ENCODE assay signal across 17 cellular contexts in genomic region chr13:22948421-22948820, GRCh38.
A peak's percentile ranks its signal among the peaks of the same experiment; 100 is the strongest.
DNase-seq lines count a peak whose midpoint lies in the region; ATAC-seq and TF ChIP-seq lines count a peak whose summit lies in the region.
"Had no signal": no experiment of that assay in that cellular context is flagged by ENCODE, and none has a peak within 500 bp of the region (broad histone marks: within the 10 kb centered on the region; RNA-seq: fewer than 3 reads in every experiment).

No MANE protein-coding gene starts in this region.

- H3K27me3 ChIP-seq in esophagus muscularis mucosa (peaks cover 0 to 40% (median 0%) of the 10 kb centered on the region in 4 donors), mesendoderm (ENCODE audit: insufficient read depth, low read length, poor library complexity) (no peaks in the 10 kb centered on the region), upper lobe of right lung (no peaks in the 10 kb centered on the region), mesenchymal stem cell (ENCODE audit: control insufficient read depth in 1 of 2, insufficient read depth in 1 of 2, low read length in 2 of 2) (peaks cover 0 to 12% of the 10 kb centered on the region in 2 experiments)

- H2BK120ac ChIP-seq in mesendoderm (ENCODE audit: low read depth, low read length) (no peak overlapping the region), mesenchymal stem cell (ENCODE audit: low read depth, low read length) (no peak overlapping the region)

- 86% methylated on average over 13 of the region's 13 CpGs for WGBS in esophagus muscularis mucosa
- WGBS in mesendoderm (ENCODE audit: extremely low coverage, insufficient coverage, low lambda C conversion rate), result no CpG with 5 or more reads among the region's 13 CpGs
- 92% methylated on average over 11 of the region's 13 CpGs for WGBS in mesenchymal stem cell

- no peaks in the 10 kb centered on the region for H3K27me3 Mint-ChIP-seq in osteocyte (ENCODE audit: unreplicated experiment)

- H3K4me3 ChIP-seq in esophagus muscularis mucosa, result no peak overlapping the region
- no peak overlapping the region for H3K4me3 ChIP-seq in mesendoderm (ENCODE audit: low read length)
- no peak overlapping the region for H3K4me3 ChIP-seq in upper lobe of right lung
- no peak overlapping the region for H3K4me3 ChIP-seq in mesenchymal stem cell (ENCODE audit: insufficient read depth in 1 of 2, low read depth in 1 of 2, low read length in 2 of 2)
- H3K4me3 ChIP-seq: GM23248 had no signal

- no peak overlapping the region for H3K4me2 ChIP-seq in mesendoderm (ENCODE audit: low read length)
- no peak overlapping the region for H3K4me2 ChIP-seq in mesenchymal stem cell (ENCODE audit: low read length, poor library complexity, severe bottlenecking)

- H3K79me1 ChIP-seq in mesendoderm (ENCODE audit: low read length) (no peaks in the 10 kb centered on the region), mesenchymal stem cell (replicated peaks; ENCODE audit: low read length, poor library complexity, severe bottlenecking) (no peaks in the 10 kb centered on the region)

- H3K14ac ChIP-seq in mesenchymal stem cell (ENCODE audit: low read length in 2 of 2), result no peak overlapping the region

- H3K23ac ChIP-seq in mesendoderm (ENCODE audit: low read length) (no peak overlapping the region), mesenchymal stem cell (ENCODE audit: low read length in 2 of 2) (no peak overlapping the region)

- H3K79me2 ChIP-seq in mesendoderm (ENCODE audit: control insufficient read depth, insufficient read depth, low read length), result no peaks in the 10 kb centered on the region

- H3K9me3 ChIP-seq in esophagus muscularis mucosa (peaks cover 0 to 9% (median 4%) of the 10 kb centered on the region in 4 donors), upper lobe of right lung (peaks cover 7% of the 10 kb centered on the region), mesenchymal stem cell (ENCODE audit: control insufficient read depth, low read length) (peaks cover 14% of the 10 kb centered on the region)

- DNase-seq in esophagus muscularis mucosa (ENCODE audit: extremely low spot score), result peak; percentile 66
- DNase-seq in mesendoderm, result no peak
- DNase-seq in osteocyte (ENCODE audit: extremely low spot score, unreplicated experiment), result peak; percentile 65
- DNase-seq in upper lobe of right lung, result no peak
- no peak for DNase-seq in NCI-H1105 (lab: John Stamatoyannopoulos, UW)
- no peak for DNase-seq in mesenchymal stem cell
- DNase-seq: C1 segment of cervical spinal cord; Calu3; CD4-positive, alpha-beta memory T cell; COR-L47; DMS53; DMS79 treated with DMSO at 0.1 percent for 48 hours; GM23248; H7; HCEC 1CT had no signal

- no peak overlapping the region for H4K5ac ChIP-seq in mesendoderm (ENCODE audit: low read length)

- no peak for TF ChIP-seq POLR2A in esophagus muscularis mucosa (IDR thresholded peaks at IDR 0.05; ENCODE audit: low read depth)

- H3K27ac Mint-ChIP-seq in osteocyte (ENCODE audit: unreplicated experiment), result no peak overlapping the region
- H3K27ac Mint-ChIP-seq: CD4-positive, alpha-beta memory T cell had no signal

- H2BK12ac ChIP-seq in mesenchymal stem cell (ENCODE audit: low read length in 2 of 2), result no peak overlapping the region

- no peak overlapping the region for H3K4ac ChIP-seq in mesendoderm (ENCODE audit: low read depth, low read length)
- no peak overlapping the region for H3K4ac ChIP-seq in mesenchymal stem cell (ENCODE audit: low read depth in 1 of 2, low read length in 2 of 2)

- no peak overlapping the region for H4K91ac ChIP-seq in mesenchymal stem cell (ENCODE audit: low read length)

- no peak for TF ChIP-seq EP300 in esophagus muscularis mucosa (IDR thresholded peaks at IDR 0.05)

- H2AK5ac ChIP-seq in mesendoderm (ENCODE audit: low read length) (no peak overlapping the region), mesenchymal stem cell (ENCODE audit: low read length, severe bottlenecking) (no peak overlapping the region)

- H2BK15ac ChIP-seq in mesendoderm (replicated peaks; ENCODE audit: low read depth), result no peak overlapping the region
- no peak overlapping the region for H2BK15ac ChIP-seq in mesenchymal stem cell (ENCODE audit: low read depth, poor library complexity, severe bottlenecking)

- H2BK5ac ChIP-seq in mesendoderm (ENCODE audit: low read length) (no peak overlapping the region), mesenchymal stem cell (ENCODE audit: low read depth, low read length, poor library complexity, severe bottlenecking) (no peak overlapping the region)

- H3K4me1 ChIP-seq in esophagus muscularis mucosa (no peaks in the 10 kb centered on the region), mesendoderm (ENCODE audit: control insufficient read depth, low read depth, low read length) (no peaks in the 10 kb centered on the region), upper lobe of right lung (no peaks in the 10 kb centered on the region), mesenchymal stem cell (ENCODE audit: control insufficient read depth, insufficient read depth, low read depth, low read length) (no peaks in the 10 kb centered on the region)

- TF ChIP-seq CTCF in esophagus muscularis mucosa (IDR thresholded peaks at IDR 0.05) (no peak), osteocyte (IDR thresholded peaks at IDR 0.05) (no peak), upper lobe of right lung (IDR thresholded peaks at IDR 0.05) (no peak)

- H3K9ac ChIP-seq in mesendoderm (ENCODE audit: low read length) (no peak overlapping the region), mesenchymal stem cell (ENCODE audit: low read length) (no peak overlapping the region)
- H3K9ac ChIP-seq: GM23248 had no signal

- H3K4me3 Mint-ChIP-seq in osteocyte (ENCODE audit: unreplicated experiment), result no peak overlapping the region
- H3K4me3 Mint-ChIP-seq: CD4-positive, alpha-beta memory T cell had no signal

- no peaks in the 10 kb centered on the region for H3K4me1 Mint-ChIP-seq in osteocyte (ENCODE audit: unreplicated experiment)
- H3K4me1 Mint-ChIP-seq: CD4-positive, alpha-beta memory T cell had no signal

- H4K8ac ChIP-seq in mesendoderm (ENCODE audit: low read depth, low read length) (no peak overlapping the region), mesenchymal stem cell (ENCODE audit: low read length) (no peak overlapping the region)

- intact Hi-C loops in esophagus muscularis mucosa (cut with DNase I) (no loop called here), upper lobe of right lung (cut with DNase I) (no loop called here)

- peaks cover 23% of the 10 kb centered on the region for H3K9me3 Mint-ChIP-seq in osteocyte (ENCODE audit: unreplicated experiment)

- H3K36me3 ChIP-seq in esophagus muscularis mucosa (no peaks in the 10 kb centered on the region), mesendoderm (ENCODE audit: control insufficient read depth, insufficient read depth, low read length) (no peaks in the 10 kb centered on the region), upper lobe of right lung (no peaks in the 10 kb centered on the region), mesenchymal stem cell (ENCODE audit: control insufficient read depth in 1 of 2, insufficient read depth in 2 of 2, low read depth in 1 of 2, low read length in 2 of 2) (no peaks in the 10 kb centered on the region)

- no peaks in the 10 kb centered on the region for H3K36me3 Mint-ChIP-seq in osteocyte (ENCODE audit: unreplicated experiment)
- H3K36me3 Mint-ChIP-seq: CD4-positive, alpha-beta memory T cell had no signal

- H3K56ac ChIP-seq in mesendoderm (ENCODE audit: low read length), result peak overlapping the region; percentile 25

- no peak overlapping the region for H2AFZ ChIP-seq in mesenchymal stem cell (ENCODE audit: low read depth, low read length)
- H2AFZ ChIP-seq: GM23248 had no signal

- H3K27ac ChIP-seq in esophagus muscularis mucosa (replicated peaks in 1 of 4), result no peak overlapping the region
- no peak overlapping the region for H3K27ac ChIP-seq in mesendoderm (ENCODE audit: low read depth, low read length)
- no peak overlapping the region for H3K27ac ChIP-seq in upper lobe of right lung
- no peak overlapping the region for H3K27ac ChIP-seq in mesenchymal stem cell (ENCODE audit: low read length, poor library complexity, severe bottlenecking)
- H3K27ac ChIP-seq: GM23248 had no signal

- H3K18ac ChIP-seq in mesendoderm (ENCODE audit: low read length) (no peak overlapping the region), mesenchymal stem cell (ENCODE audit: low read depth in 1 of 2, low read length in 2 of 2) (no peak overlapping the region)

- ATAC-seq in upper lobe of right lung, result peak; percentile 25
- no peak for ATAC-seq in HG03095 (IDR thresholded peaks at IDR 0.05; ENCODE audit: unreplicated experiment)
- ATAC-seq in GM21423 (IDR thresholded peaks at IDR 0.05; ENCODE audit: unreplicated experiment), result no peak

Comparison
In these comparisons a context has a peak if more than half of its experiments do, and no peak if none do; other contexts are left out.
1. DNase-seq: peak in esophagus muscularis mucosa (single experiment) and osteocyte (single experiment); none in mesendoderm (single experiment), upper lobe of right lung (single experiment), NCI-H1105 (single experiment) and mesenchymal stem cell (single experiment).